In genomic region chr14:64958201-64958600, GRCh38 we compare ENCODE assay signal across 1 cellular context.
TF ChIP-seq lines count a peak whose summit lies in the region.

No MANE protein-coding gene starts in this region.

TF ChIP-seq in HepG2, 621 proteins besides CTCF, POLR2A, EP300 and RAD21:
- no peak for TF ChIP-seq MBD4 (IDR thresholded peaks at IDR 0.05; ENCODE audit: borderline replicate concordance, low read length)
- 0 out of 2 replicates have a peak, but pooled peaks have one; percentile 34 for TF ChIP-seq ZNF12 (CRISPR knock-in tag; IDR thresholded peaks at IDR 0.05)
- no peak for TF ChIP-seq ZZZ3 (CRISPR knock-in tag; IDR thresholded peaks at IDR 0.05; ENCODE audit: borderline replicate concordance)
- no peak for TF ChIP-seq ZNF607 (CRISPR knock-in tag; IDR thresholded peaks at IDR 0.05; ENCODE audit: borderline replicate concordance)
